Comparison of ENCODE assay signal across 26 cellular contexts in the genomic region with DNA sequence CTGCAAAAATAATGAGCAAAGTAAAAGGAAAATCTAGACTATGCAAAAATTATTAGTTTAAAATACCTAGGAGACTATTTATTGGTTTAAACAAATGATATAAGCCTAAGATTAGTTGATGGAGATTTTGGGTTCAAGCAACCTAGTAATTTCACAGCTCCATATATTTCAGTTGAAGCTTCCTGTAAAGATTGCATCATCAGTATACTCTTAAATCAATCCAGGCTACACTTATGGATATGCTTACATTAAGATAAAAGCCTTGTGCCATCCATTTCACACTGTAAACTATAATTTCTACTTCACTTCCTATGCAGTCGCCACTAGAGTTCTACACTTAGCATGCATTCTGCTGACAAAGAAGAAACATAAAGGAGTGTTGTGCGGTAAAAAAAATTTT. TPM values are rescaled to one million over a fixed set of nuclear protein-coding genes. Genes with fewer than 3 reads are reported as not detected.
"Had no signal": no experiment of that assay in that cellular context is flagged by ENCODE, and none has a peak within 500 bp of the region (broad histone marks: within the 10 kb centered on the region; RNA-seq: fewer than 3 reads in every experiment).

No MANE protein-coding gene starts in this region.

- H3K27me3 ChIP-seq: heart left ventricle, sigmoid colon, transverse colon had no signal

- FAIRE-seq: endometrium, frontal cortex had no signal

- H3K4me1 ChIP-seq: heart left ventricle, sigmoid colon, transverse colon had no signal

- DNase-seq: effector memory CD4-positive, alpha-beta T cell; heart left ventricle; hippocampal formation; left colon; left ventricle myocardium superior; mesenchymal stem cell; naive B cell; sigmoid colon; stimulated activated CD4-positive, alpha-beta T cell treated with anti-CD3 and anti-CD28 coated beads, Interleukin-2, amount 100 ng/mL, for 24 hours; stimulated activated CD4-positive, alpha-beta T cell treated with anti-CD3 and anti-CD28 coated beads, Interleukin-4, amount 100 ng/mL, for 4 hours; stimulated activated naive B cell treated with anti-CD40 and anti-IgM and Interleukin-4, amounts not matched to agents 10 μg/mL and 1 μg/mL and 100 μg/mL, for 72 hours; stimulated activated naive CD8-positive, alpha-beta T cell treated with anti-CD3 and anti-CD28 coated beads, Interleukin-15, amount 100 ng/mL, for 72 hours; transverse colon had no signal

- ATAC-seq: esophagus mucosa; heart left ventricle; left colon; left ventricle myocardium superior; stimulated activated naive B cell treated with anti-CD40 and anti-IgM and Interleukin-4, amounts not matched to agents 10 μg/mL and 1 μg/mL and 100 μg/mL, for 72 hours; stimulated activated naive CD8-positive, alpha-beta T cell treated with anti-CD3 and anti-CD28 coated beads, Interleukin-15, amount 100 ng/mL, for 72 hours had no signal

- H3K36me3 ChIP-seq: heart left ventricle, sigmoid colon, thoracic aorta, transverse colon had no signal

- H3K9me3 ChIP-seq: heart left ventricle, sigmoid colon, thoracic aorta, transverse colon had no signal

- H3K27ac ChIP-seq: heart left ventricle, sigmoid colon, skin epidermis, thoracic aorta, transverse colon had no signal

- H3K4me3 ChIP-seq: heart left ventricle, lung, sigmoid colon, skin epidermis, thoracic aorta, transverse colon had no signal

RNA-seq across cellular contexts. Expression of a gene that starts 7.3 kb away (rescaled TPM):
- total RNA-seq: esophagus mucosa, fibroblast of lung, glomerular endothelial cell, kidney epithelial cell, left ventricle myocardium superior, omental fat pad, pulmonary artery endothelial cell, subcutaneous adipose tissue, thoracic aorta, ureter had no signal
- polyA plus RNA-seq: fibroblast of lung, heart left ventricle, lung had no signal
